19 cellular contexts compared by ENCODE assay signal in genomic region chr12:110035534-110036104, GRCh38.
"Had no signal": no experiment of that assay in that cellular context is flagged by ENCODE, and none has a peak within 500 bp of the region (broad histone marks: within the 10 kb centered on the region; RNA-seq: fewer than 3 reads in every experiment).

No MANE protein-coding gene starts in this region.

- H3K4me3 ChIP-seq: adrenal gland, left lung, testis had no signal

- H3K4me1 Mint-ChIP-seq: nephron had no signal

- H3K9me3 ChIP-seq: adrenal gland, left lung, testis had no signal

- ATAC-seq: foreskin keratinocyte, left lung had no signal

- H3K27me3 ChIP-seq: adrenal gland, foreskin keratinocyte, left lung, testis had no signal

- H3K27ac ChIP-seq: adrenal gland, foreskin keratinocyte, left lung, testis had no signal

- H3K27me3 Mint-ChIP-seq: activated B cell treated with CpG ODN at 0.5 μM for 24 hours had no signal

- H3K9me3 Mint-ChIP-seq: activated B cell treated with CpG ODN at 0.5 μM for 24 hours, nephron had no signal

- H3K4me3 Mint-ChIP-seq: activated B cell treated with CpG ODN at 0.5 μM for 24 hours, nephron had no signal

- H3K27ac Mint-ChIP-seq: nephron had no signal

- DNase-seq: activated B cell treated with CpG ODN at 0.5 μM for 24 hours; activated gamma-delta T cell treated with Interleukin-2 at 50 U/mL for 16 hours; adrenal gland; central memory CD4-positive, alpha-beta T cell; cortex of kidney; effector CD4-positive, alpha-beta T cell; foreskin keratinocyte; glutamatergic neuron; hypothalamus; kidney; left lung; mesendoderm; nucleus accumbens; posterior cingulate gyrus; SIG-M5; stimulated activated CD4-positive, alpha-beta T cell treated with anti-CD3 and anti-CD28 coated beads, Interleukin-2, amount 100 ng/mL, for 48 hours; stimulated activated naive CD4-positive, alpha-beta T cell treated with Interleukin-2 at 50 U/mL for 16 hours; testis had no signal
